28 cellular contexts compared by ENCODE assay signal in the genomic region with DNA sequence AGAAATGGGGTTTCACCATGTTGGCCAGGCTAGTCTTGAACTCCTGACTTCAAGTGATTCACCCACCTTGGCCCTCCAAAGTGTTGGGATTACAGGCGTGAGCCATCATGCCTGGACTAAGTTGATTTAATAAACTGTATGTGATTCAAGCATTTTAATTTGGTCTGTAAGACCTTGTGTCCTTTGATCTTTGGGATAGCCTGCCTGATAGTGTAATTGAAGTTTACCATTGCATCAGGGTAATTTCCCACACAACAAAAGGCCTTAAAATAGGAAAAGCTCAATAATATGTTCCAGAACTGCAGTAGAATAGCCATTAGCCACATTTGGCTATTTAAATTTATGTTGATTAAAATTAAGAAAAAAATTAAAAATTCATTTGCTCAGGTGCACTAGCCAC.
"Had no signal": no experiment of that assay in that cellular context is flagged by ENCODE, and none has a peak within 500 bp of the region (broad histone marks: within the 10 kb centered on the region; RNA-seq: fewer than 3 reads in every experiment).

No MANE protein-coding gene starts in this region.

- H3K4me1 Mint-ChIP-seq: endodermal cell had no signal

- H3K36me3 ChIP-seq: colonic mucosa, esophagus muscularis mucosa, esophagus squamous epithelium, gastrocnemius medialis, gastroesophageal sphincter, heart left ventricle, heart right ventricle had no signal

- H3K4me1 ChIP-seq: colonic mucosa, esophagus muscularis mucosa, esophagus squamous epithelium, foreskin keratinocyte, gastrocnemius medialis, gastroesophageal sphincter, heart left ventricle, heart right ventricle had no signal

- FAIRE-seq: colon, endometrium, endothelial cell of umbilical vein, frontal cortex had no signal

- H3K9me3 ChIP-seq: colonic mucosa, esophagus muscularis mucosa, esophagus squamous epithelium, gastrocnemius medialis, gastroesophageal sphincter, heart left ventricle, heart right ventricle had no signal

- H3K27me3 ChIP-seq: colonic mucosa, esophagus muscularis mucosa, esophagus squamous epithelium, foreskin keratinocyte, gastrocnemius medialis, gastroesophageal sphincter, heart left ventricle, heart right ventricle had no signal

- H3K27ac Mint-ChIP-seq: dendritic cell treated with granulocyte-macrophage colony-stimulating factor and Interleukin-4, amounts not matched to agents 40 ng/mL and 50 ng/mL, for 4 days; effector memory CD8-positive, alpha-beta T cell; endodermal cell had no signal

- H3K4me3 Mint-ChIP-seq: dendritic cell treated with granulocyte-macrophage colony-stimulating factor and Interleukin-4, amounts not matched to agents 40 ng/mL and 50 ng/mL, for 4 days; effector memory CD8-positive, alpha-beta T cell; endodermal cell had no signal

- ATAC-seq: effector memory CD8-positive, alpha-beta T cell; foreskin keratinocyte; gastrocnemius medialis; gastroesophageal sphincter; heart left ventricle; heart right ventricle had no signal

- H3K4me3 ChIP-seq: colonic mucosa, coronary artery, dorsolateral prefrontal cortex, esophagus muscularis mucosa, esophagus squamous epithelium, gastrocnemius medialis, gastroesophageal sphincter, heart left ventricle, heart right ventricle had no signal

- H3K9me3 Mint-ChIP-seq: dendritic cell treated with granulocyte-macrophage colony-stimulating factor and Interleukin-4, amounts not matched to agents 40 ng/mL and 50 ng/mL, for 4 days; effector memory CD8-positive, alpha-beta T cell; endodermal cell had no signal

- H3K27me3 Mint-ChIP-seq: dendritic cell treated with granulocyte-macrophage colony-stimulating factor and Interleukin-4, amounts not matched to agents 40 ng/mL and 50 ng/mL, for 4 days; effector memory CD8-positive, alpha-beta T cell had no signal

- DNase-seq: colonic mucosa; cortex of kidney; dermis blood vessel endothelial cell; dorsolateral prefrontal cortex; effector CD4-positive, alpha-beta T cell; effector CD8-positive, alpha-beta T cell; effector memory CD4-positive, alpha-beta T cell; effector memory CD8-positive, alpha-beta T cell; endodermal cell; erythroblast; esophagus squamous epithelium; foreskin fibroblast; foreskin keratinocyte; foreskin melanocyte; gastrocnemius medialis; glutamatergic neuron; head of caudate nucleus; heart left ventricle; heart right ventricle had no signal

- H3K27ac ChIP-seq: colonic mucosa, coronary artery, dorsolateral prefrontal cortex, epithelial cell of prostate, esophagus muscularis mucosa, esophagus squamous epithelium, foreskin keratinocyte, gastrocnemius medialis, gastroesophageal sphincter, heart left ventricle, heart right ventricle had no signal
